In genomic region chr1:223081181-223081994, GRCh38 we compare ENCODE assay signal across 8 cellular contexts.
DNase-seq lines count a peak whose midpoint lies in the region; ATAC-seq and TF ChIP-seq lines count a peak whose summit lies in the region.

No MANE protein-coding gene starts in this region.

- H3K9me3 ChIP-seq in OCI-LY3 (ENCODE audit: insufficient read depth, low read length) (no peaks in the 10 kb centered on the region), esophagus (ENCODE audit: control insufficient read depth in 2 of 2, insufficient read depth in 1 of 2, low read depth in 1 of 2, low read length in 1 of 2) (no peaks in the 10 kb centered on the region)

- H3K9ac ChIP-seq in OCI-LY3 (ENCODE audit: low read length): peak overlapping the region; percentile 32

- 5% methylated on average over 26 to 33 of the region's 33 CpGs for WGBS in esophagus, 2 donors

- peak overlapping the region; percentile 87 for H2AFZ ChIP-seq in OCI-LY3 (ENCODE audit: low read depth, low read length)

- peak; percentile 97 for ATAC-seq in GM21529 (IDR thresholded peaks at IDR 0.05; ENCODE audit: unreplicated experiment)

- H3K36me3 ChIP-seq in OCI-LY3 (replicated peaks; ENCODE audit: low read depth, low read length) (no peaks in the 10 kb centered on the region), esophagus (ENCODE audit: control insufficient read depth in 2 of 2, insufficient read depth in 2 of 2, low read length in 1 of 2) (no peaks in the 10 kb centered on the region)

- peak overlapping the region; percentile 97 for H3K4me2 ChIP-seq in OCI-LY3 (ENCODE audit: low read length)

- H3K4me3 ChIP-seq in OCI-LY3 (ENCODE audit: low read length) (peak overlapping the region; percentile 77), esophagus (ENCODE audit: low read depth in 1 of 2, low read length in 2 of 2) (peak overlapping the region; percentile 1 to 35)

- DNase-seq in DMS114 treated with DMSO at 0.1 percent for 48 hours (lab: John Stamatoyannopoulos, UW; ENCODE audit: unreplicated experiment): peak; percentile 76
- DNase-seq in HuH-7 (ENCODE audit: low spot score): peak; percentile 93
- DNase-seq in activated T-cell treated with anti-CD3 and anti-CD28 coated beads for 48 hours (ENCODE audit: low read depth): peak; percentile 70
- DNase-seq in myocyte (ENCODE audit: low read depth): peak; percentile 89
- peak; percentile 27 to 47 for DNase-seq in stimulated activated CD8-positive, alpha-beta memory T cell treated with anti-CD3 and anti-CD28 coated beads, Interleukin-7, amount 100 ng/mL, for 1 hour (ENCODE audit: low read depth in 2 of 2)

- no peaks in the 10 kb centered on the region for H3K4me1 ChIP-seq in OCI-LY3 (ENCODE audit: low read length)
- peaks cover 0 to 2% of the 10 kb centered on the region in 2 donors for H3K4me1 ChIP-seq in esophagus (ENCODE audit: control insufficient read depth in 2 of 2, insufficient read depth in 2 of 2, low read length in 1 of 2)

- H3K27ac ChIP-seq in OCI-LY3 (ENCODE audit: low read length) (0 out of 2 replicates have a peak overlapping the region, but pooled peaks have one; percentile 4), esophagus (ENCODE audit: low read depth in 2 of 2, low read length in 1 of 2) (peak overlapping the region; percentile 50 to 62)

- H3K27me3 ChIP-seq in OCI-LY3 (ENCODE audit: low read depth, low read length) (peaks cover 28% of the 10 kb centered on the region), esophagus (ENCODE audit: control insufficient read depth in 1 of 2, insufficient read depth in 2 of 2, low read length in 2 of 2) (no peaks in the 10 kb centered on the region)

- peak; percentile 86 for TF ChIP-seq CTCF in OCI-LY3 (IDR thresholded peaks at IDR 0.05; ENCODE audit: low read depth, low read length)

- no peaks in the 10 kb centered on the region for H3K79me2 ChIP-seq in OCI-LY3 (ENCODE audit: low read length)

- no peaks in the 10 kb centered on the region for H4K20me1 ChIP-seq in OCI-LY3 (ENCODE audit: insufficient read depth, low read length)

Comparison
In these comparisons a context has a peak if more than half of its experiments do, and no peak if none do; other contexts are left out.
1. Peak in every context shown above with its lines: DNase-seq, ATAC-seq, H3K4me3 ChIP-seq and H3K27ac ChIP-seq.
2. DNase-seq: peak in every context shown above with its lines; median percentile 93 in HuH-7; 89 in myocyte; 76 in DMS114 treated with DMSO at 0.1 percent for 48 hours; 70 in activated T-cell treated with anti-CD3 and anti-CD28 coated beads for 48 hours; 37 in stimulated activated CD8-positive, alpha-beta memory T cell treated with anti-CD3 and anti-CD28 coated beads, Interleukin-7, amount 100 ng/mL, for 1 hour.